Comparison of ENCODE assay signal across 13 cellular contexts in genomic region chr11:63609536-63609935, GRCh38. TPM values are rescaled to one million over a fixed set of nuclear protein-coding genes. Genes with fewer than 3 reads are reported as not detected.
A peak's percentile ranks its signal among the peaks of the same experiment; 100 is the strongest.
DNase-seq lines count a peak whose midpoint lies in the region; ATAC-seq, FAIRE-seq and TF ChIP-seq lines count a peak whose summit lies in the region.
"Had no signal": no experiment of that assay in that cellular context is flagged by ENCODE, and none has a peak within 500 bp of the region (broad histone marks: within the 10 kb centered on the region; RNA-seq: fewer than 3 reads in every experiment).

No MANE protein-coding gene starts in this region.

- POLR2A ChIA-PET in IMR-90 (lab: Charles Lee; ENCODE audit: unreplicated experiment) = no interaction called here

- H3K23ac ChIP-seq in IMR-90 (ENCODE audit: low read depth, low read length) = no peak overlapping the region

- no peak for TF ChIP-seq RAD21 in IMR-90 (IDR thresholded peaks at IDR 0.05; ENCODE audit: low read length)

- H4K91ac ChIP-seq in IMR-90 (ENCODE audit: insufficient read depth, low read depth, low read length) = no peak overlapping the region; the same call in 1 of the 2 replicates

- no peaks in the 10 kb centered on the region for H3K79me1 ChIP-seq in IMR-90 (ENCODE audit: low read depth in 1 of 2, low read length in 2 of 2)

- no peak for FAIRE-seq in small intestine (lab: Jason Lieb, UNC)

- H3K56ac ChIP-seq in IMR-90 (ENCODE audit: extremely low read depth, insufficient read depth, low read length) = no peak overlapping the region

- H3K4me1 ChIP-seq in IMR-90 (ENCODE audit: control insufficient read depth, insufficient read depth, low read length) = peaks cover 9% of the 10 kb centered on the region; the same call in 1 of the 2 replicates
- H3K4me1 ChIP-seq in mammary epithelial cell (ENCODE audit: insufficient read depth, low read length) = peaks cover 38% of the 10 kb centered on the region
- H3K4me1 ChIP-seq in small intestine (ENCODE audit: control insufficient read depth in 2 of 2, insufficient read depth in 1 of 2, low read depth in 1 of 2, low read length in 1 of 2) = peaks cover 5 to 11% of the 10 kb centered on the region in 2 donors

- H3K9me1 ChIP-seq in IMR-90 (ENCODE audit: insufficient read depth, low read length) = no peaks in the 10 kb centered on the region; the same call in 1 of the 2 replicates

- dilution Hi-C loops in IMR-90 (cut with HindIII; ENCODE audit: low sequenced_read_pairs, unreplicated experiment) = no loop called here
- dilution Hi-C loops in mammary epithelial cell (cut with HindIII; ENCODE audit: low sequenced_read_pairs) = no loop called here

- CTCF ChIA-PET in IMR-90 (lab: Yijun Ruan, JAX) (no interaction called here), mammary epithelial cell (lab: Charles Lee; ENCODE audit: low non-redundant PET) (no interaction called here)

- H3K4me2 ChIP-seq in IMR-90 (ENCODE audit: low read depth, low read length) (no peak overlapping the region), mammary epithelial cell (ENCODE audit: insufficient read depth, low read depth, low read length) (no peak overlapping the region)

- H2BK15ac ChIP-seq in IMR-90 (ENCODE audit: low read depth, low read length) = no peak overlapping the region

- no peak overlapping the region for H2BK20ac ChIP-seq in IMR-90 (ENCODE audit: low read depth, low read length)

- BruUV-seq in IMR-90 (replicated peaks; lab: Mats Ljungman, UMichigan) (no TSS peak), mammary epithelial cell (replicated peaks; lab: Mats Ljungman, UMichigan) (no TSS peak)

- no peak overlapping the region for H3K9ac ChIP-seq in IMR-90 (ENCODE audit: low read depth, low read length)
- no peak overlapping the region for H3K9ac ChIP-seq in mammary epithelial cell (ENCODE audit: insufficient read depth, low read length)

- H3K27ac ChIP-seq in IMR-90 (ENCODE audit: insufficient read depth, low read length) = no peak overlapping the region
- H3K27ac ChIP-seq in mammary epithelial cell (ENCODE audit: insufficient read depth, low read depth, low read length) = no peak overlapping the region
- peak overlapping the region; percentile 68 to 73 for H3K27ac ChIP-seq in small intestine (ENCODE audit: low read depth in 1 of 2, low read length in 1 of 2)

- 0 out of 2 replicates have a peak overlapping the region, but pooled peaks have one; percentile 43 for H2AK5ac ChIP-seq in IMR-90 (ENCODE audit: low read depth, low read length)

- intact Hi-C loops in IMR-90 (cut with micrococcal nuclease) = no loop called here
- intact Hi-C loops in mammary epithelial cell (cut with micrococcal nuclease) = loop anchor here (2.0 kb wide), 1 partner anchor 79 kb away; no protein-coding TSS in a partner anchor
- intact Hi-C loops in left colon (cut with DNase I, micrococcal nuclease) = no loop called here

- H3K9me3 ChIP-seq in IMR-90 (ENCODE audit: control insufficient read depth, insufficient read depth, low read length) = no peaks in the 10 kb centered on the region
- H3K9me3 ChIP-seq in mammary epithelial cell (replicated peaks; ENCODE audit: insufficient read depth, low read length) = no peaks in the 10 kb centered on the region
- H3K9me3 ChIP-seq in small intestine (ENCODE audit: control insufficient read depth, low read depth) = no peaks in the 10 kb centered on the region
- H3K9me3 ChIP-seq: body of pancreas had no signal

- no peak overlapping the region for H2AFZ ChIP-seq in IMR-90 (replicated peaks; ENCODE audit: low read length, poor library complexity)
- H2AFZ ChIP-seq in mammary epithelial cell (ENCODE audit: low read depth, low read length) = peak overlapping the region; percentile 60

- TF ChIP-seq POLR2A in IMR-90 (IDR thresholded peaks at IDR 0.05; ENCODE audit: low read depth, low read length) = no peak

- DNase-seq in IMR-90 = no peak
- DNase-seq in mammary epithelial cell = no peak
- peak; percentile 46 to 49 for DNase-seq in left colon
- peak; percentile 85 for DNase-seq in small intestine
- no peak for DNase-seq in SK-N-DZ (ENCODE audit: low spot score)
- DNase-seq in RPMI8226 = no peak
- no peak for DNase-seq in EL
- DNase-seq in T-helper 1 cell = no peak
- DNase-seq: activated CD4-positive, alpha-beta T cell treated with anti-CD3 and anti-CD28 coated beads for 4 hours; foreskin melanocyte; NCI-H1048; OCI-M1 had no signal

- H4K20me1 ChIP-seq in IMR-90 (ENCODE audit: insufficient read depth, low read length) = no peaks in the 10 kb centered on the region
- H4K20me1 ChIP-seq in mammary epithelial cell (ENCODE audit: insufficient read depth, low read length) = no peaks in the 10 kb centered on the region

- H2BK120ac ChIP-seq in IMR-90 (ENCODE audit: low read depth, low read length) = 0 out of 2 replicates have a peak overlapping the region, but pooled peaks have one; percentile 6

- no peak for TF ChIP-seq CTCF in IMR-90 (conservative IDR thresholded peaks at IDR 0.05; ENCODE audit: low read depth, low read length)
- no peak for TF ChIP-seq CTCF in mammary epithelial cell (conservative IDR thresholded peaks at IDR 0.05 in 1 of 2, IDR thresholded peaks at IDR 0.05 in 1 of 2; ENCODE audit: extremely low read depth in 1 of 2, insufficient read depth in 1 of 2, low read depth in 1 of 2, low read length in 2 of 2)

- 0 out of 2 replicates have a peak, but pooled peaks cover 2% of the 10 kb centered on the region for H3K27me3 ChIP-seq in IMR-90 (ENCODE audit: control insufficient read depth, insufficient read depth, low read length)
- no peaks in the 10 kb centered on the region for H3K27me3 ChIP-seq in mammary epithelial cell (ENCODE audit: insufficient read depth, low read length)
- H3K27me3 ChIP-seq in small intestine (ENCODE audit: control insufficient read depth in 2 of 2, insufficient read depth in 2 of 2, low read length in 2 of 2) = no peaks in the 10 kb centered on the region
- H3K27me3 ChIP-seq: body of pancreas had no signal

- WGBS in IMR-90 (ENCODE audit: extremely low coverage in 2 of 2, insufficient read length in 1 of 2), 2 experiments = no CpG with 5 or more reads among the region's 4 CpGs
- 46% methylated on average over 4 of the region's 4 CpGs for WGBS in mammary epithelial cell (ENCODE audit: low coverage, missing lambda C conversion rate)
- WGBS in small intestine, 3 donors = 8 to 41% (median 41%) methylated on average over 4 of the region's 4 CpGs

- ATAC-seq in IMR-90 (ENCODE audit: low read depth) = no peak
- peak; percentile 91 for ATAC-seq in left colon
- ATAC-seq: body of pancreas had no signal

- H3K4me3 ChIP-seq in IMR-90 (ENCODE audit: insufficient read depth, low read depth, low read length) (no peak overlapping the region), mammary epithelial cell (replicated peaks in 1 of 3; ENCODE audit: insufficient read depth in 1 of 3, low read depth in 2 of 3, low read length in 3 of 3) (no peak overlapping the region), small intestine (ENCODE audit: low read depth in 1 of 2, low read length in 2 of 2) (no peak overlapping the region)
- H3K4me3 ChIP-seq: body of pancreas had no signal

- peak overlapping the region; percentile 47; the same call in 1 of the 2 replicates for H3K18ac ChIP-seq in IMR-90 (ENCODE audit: low read depth, low read length)

- peak overlapping the region; percentile 47 for H2AK9ac ChIP-seq in IMR-90 (replicated peaks; ENCODE audit: low read depth, low read length, poor library complexity)

- H4K8ac ChIP-seq in IMR-90 (ENCODE audit: low read depth in 2 of 2, low read length in 2 of 2) = peak overlapping the region in 1 of 2 experiments; percentile 31; a peak in 1 of 4 replicates

- H2BK5ac ChIP-seq in IMR-90 (ENCODE audit: low read depth, low read length, poor library complexity, severe bottlenecking) = no peak overlapping the region

- H3K36me3 ChIP-seq in IMR-90 (ENCODE audit: control insufficient read depth, insufficient read depth, low read length) = no peaks in the 10 kb centered on the region
- H3K36me3 ChIP-seq in mammary epithelial cell (ENCODE audit: insufficient read depth, low read length) = no peaks in the 10 kb centered on the region
- no peaks in the 10 kb centered on the region for H3K36me3 ChIP-seq in small intestine (ENCODE audit: control insufficient read depth in 2 of 2, insufficient read depth in 2 of 2, low read length in 2 of 2)

- peak overlapping the region; percentile 14; the same call in 1 of the 2 replicates for H3K4ac ChIP-seq in IMR-90 (ENCODE audit: low read depth, low read length)

- no peak overlapping the region for H3K14ac ChIP-seq in IMR-90 (replicated peaks; ENCODE audit: low read depth, low read length)

- peak overlapping the region; percentile 8; the same call in 1 of the 2 replicates for H4K5ac ChIP-seq in IMR-90 (ENCODE audit: low read depth, low read length)

- in situ Hi-C loops in IMR-90 (cut with MboI; ENCODE audit: low sequenced_read_pairs) = no loop called here
- in situ Hi-C loops in mammary epithelial cell (cut with MboI; ENCODE audit: low sequenced_read_pairs in 2 of 2) = no loop called here

- H3K79me2 ChIP-seq in mammary epithelial cell (ENCODE audit: insufficient read depth, low read length) = no peaks in the 10 kb centered on the region

TF ChIP-seq in IMR-90, 13 proteins besides CTCF, POLR2A, EP300 and RAD21 (continues in another document):
- TF ChIP-seq NFE2L2 (IDR thresholded peaks at IDR 0.05; ENCODE audit: low read depth, low read length) (no peak), BHLHE40 (IDR thresholded peaks at IDR 0.05; ENCODE audit: low read depth, low read length) (no peak), FOS (IDR thresholded peaks at IDR 0.05; ENCODE audit: low read depth, low read length) (no peak)

RNA-seq across cellular contexts. Expression of gene PLAAT3, which starts 4.7 kb away (rescaled TPM):
- total RNA-seq in IMR-90 (2012; rRNA removed) (3.2 and 3.3 TPM in 2 replicates), mammary epithelial cell (1 to 10 TPM; 2.7 to 6.3 TPM), left colon (1 to 10 TPM; 5.9 to 6.6 TPM)
- polyA plus RNA-seq in IMR-90 (2012; rRNA removed) (3.9 and 4.5 TPM in 2 replicates), mammary epithelial cell (2.1 TPM), small intestine (10 to 100 TPM; 17.9 to 55.7 (median 43.0) TPM)
- polyA plus RNA-seq in IMR-90 (2012; cell fraction: cytosol; rRNA removed) = 7.4 and 9.5 TPM in 2 replicates
- 2.0 and 3.0 TPM in 2 replicates for polyA plus RNA-seq in IMR-90 (2012; cell fraction: nucleus; rRNA removed; ENCODE audit: low replicate concordance)
- 13.1 TPM for polyA minus RNA-seq in mammary epithelial cell
- polyA plus RNA-seq in SK-N-DZ (2014; cell fraction: cytosol; rRNA removed) = not detected in 2 replicates
- polyA plus RNA-seq in SK-N-DZ (2014; cell fraction: nucleus; rRNA removed) = not detected in 2 replicates

RNA-seq across cellular contexts. Expression of gene PLAAT2, which starts 46.4 kb away (rescaled TPM):
- not detected in 2 replicates for total RNA-seq in IMR-90 (2012; rRNA removed)
- not detected in 2 replicates for polyA plus RNA-seq in IMR-90 (2012; rRNA removed)
- not detected in 2 replicates for polyA plus RNA-seq in IMR-90 (2012; cell fraction: cytosol; rRNA removed)
- polyA plus RNA-seq in IMR-90 (2012; cell fraction: nucleus; rRNA removed; ENCODE audit: low replicate concordance) = not detected in 2 replicates
- under 1 TPM in 1 of 2 donors, not detected in 1; 0.87 TPM for total RNA-seq in mammary epithelial cell
- 1.6 TPM for polyA plus RNA-seq in mammary epithelial cell
- polyA minus RNA-seq in mammary epithelial cell = not detected
- total RNA-seq in left colon = 10 to 100 TPM in 1 of 2 donors, 1 to 10 TPM in 1; 3.8 to 53.6 TPM
- polyA plus RNA-seq in small intestine = 100 to 1,000 TPM in 2 of 3 donors, 10 to 100 TPM in 1; 35.6 to 447 (median 141) TPM
- polyA plus RNA-seq in SK-N-DZ (2014; cell fraction: cytosol; rRNA removed) = not detected in 2 replicates
- polyA plus RNA-seq in SK-N-DZ (2014; cell fraction: nucleus; rRNA removed) = not detected in 2 replicates
- total RNA-seq: body of pancreas had no signal

Comparison
In these comparisons a context has a peak if more than half of its experiments do, and no peak if none do; other contexts are left out.
1. DNase-seq: peak in left colon (2 of 2) and small intestine (single experiment); none in IMR-90 (single experiment), mammary epithelial cell (single experiment), SK-N-DZ (single experiment), RPMI8226 (single experiment), EL (single experiment) and T-helper 1 cell (0 of 5).
2. H3K27ac ChIP-seq: peak in small intestine (2 of 2); none in IMR-90 (single experiment) and mammary epithelial cell (single experiment).